Comparison of ENCODE assay signal across 9 cellular contexts in genomic region chr3:172137287-172138030, GRCh38.
DNase-seq lines count a peak whose midpoint lies in the region; ATAC-seq and TF ChIP-seq lines count a peak whose summit lies in the region.
"Had no signal": no experiment of that assay in that cellular context is flagged by ENCODE, and none has a peak within 500 bp of the region (broad histone marks: within the 10 kb centered on the region; RNA-seq: fewer than 3 reads in every experiment).

No MANE protein-coding gene starts in this region.

- H3K4me3 ChIP-seq in GM23338 (no peak overlapping the region), cardiac muscle cell (no peak overlapping the region)

- CTCF ChIA-PET in activated CD4-positive, alpha-beta memory T cell treated with anti-CD3 and anti-CD28 coated beads for 36 hours (lab: Charles Lee), result interaction anchor here (0.6 kb wide), 1 partner anchor 129 kb away, joined by 3 read pairs; no protein-coding TSS in a partner anchor

- no peak for DNase-seq in GM23338 (ENCODE audit: low spot score)
- no peak for DNase-seq in activated CD4-positive, alpha-beta memory T cell treated with anti-CD3 and anti-CD28 coated beads for 36 hours
- DNase-seq in cardiac muscle cell (ENCODE audit: low read depth in 1 of 2, low spot score in 1 of 2), result peak in 1 of 2 donors; percentile 65
- no peak for DNase-seq in sciatic nerve (ENCODE audit: low spot score)
- no peak for DNase-seq in RKO (ENCODE audit: low spot score)
- no peak for DNase-seq in mucosa of gallbladder (ENCODE audit: low spot score)
- no peak for DNase-seq in SW480 (ENCODE audit: low spot score)
- DNase-seq: NCI-H1436 had no signal

- no peaks in the 10 kb centered on the region for H3K9me3 ChIP-seq in cardiac muscle cell (ENCODE audit: low read depth)

- H3K36me3 Mint-ChIP-seq in GM23338 (ENCODE audit: low read depth), result peaks cover 28% of the 10 kb centered on the region
- H3K36me3 Mint-ChIP-seq in activated CD4-positive, alpha-beta memory T cell treated with anti-CD3 and anti-CD28 coated beads for 36 hours, result peaks cover 4% of the 10 kb centered on the region

- H3K27ac Mint-ChIP-seq in GM23338, result peak overlapping the region; percentile 92
- H3K27ac Mint-ChIP-seq in activated CD4-positive, alpha-beta memory T cell treated with anti-CD3 and anti-CD28 coated beads for 36 hours, result peak overlapping the region; percentile 38

- peak overlapping the region; percentile 64 for H3K4me2 ChIP-seq in GM23338

- ATAC-seq in GM23338, result no peak
- ATAC-seq in sciatic nerve, result peak; percentile 27
- no peak for ATAC-seq in GM21786 (IDR thresholded peaks at IDR 0.05; ENCODE audit: unreplicated experiment)

- peaks cover 78% of the 10 kb centered on the region for H3K4me1 Mint-ChIP-seq in GM23338
- peaks cover 65% of the 10 kb centered on the region for H3K4me1 Mint-ChIP-seq in activated CD4-positive, alpha-beta memory T cell treated with anti-CD3 and anti-CD28 coated beads for 36 hours (ENCODE audit: low read depth)

- peaks cover 40% of the 10 kb centered on the region for H3K79me2 ChIP-seq in GM23338 (replicated peaks; ENCODE audit: insufficient read depth)

- H3F3A ChIP-seq in GM23338 (replicated peaks; ENCODE audit: low read depth), result peaks cover 7% of the 10 kb centered on the region; the same call in 1 of the 2 replicates

- intact Hi-C loops in activated CD4-positive, alpha-beta memory T cell treated with anti-CD3 and anti-CD28 coated beads for 36 hours (cut with micrococcal nuclease), result loop anchor here (1.0 to 10.0 kb wide), 7 partner anchors 7 to 617 kb away; partner anchors contain the start of genes ECT2 and FNDC3B
- intact Hi-C loops in sciatic nerve (cut with DNase I), result no loop called here

- no peaks in the 10 kb centered on the region for H3K9me3 Mint-ChIP-seq in GM23338
- H3K9me3 Mint-ChIP-seq in activated CD4-positive, alpha-beta memory T cell treated with anti-CD3 and anti-CD28 coated beads for 36 hours, result no peaks in the 10 kb centered on the region

- H3K4me1 ChIP-seq in GM23338 (ENCODE audit: insufficient read depth) (peaks cover 87% of the 10 kb centered on the region), cardiac muscle cell (ENCODE audit: low read depth) (peaks cover 48% of the 10 kb centered on the region)

- H3K27ac ChIP-seq in GM23338 (ENCODE audit: low read depth) (peak overlapping the region; percentile 83), cardiac muscle cell (peak overlapping the region; percentile 46)

- H3K27me3 ChIP-seq in GM23338 (ENCODE audit: insufficient read depth) (no peaks in the 10 kb centered on the region), cardiac muscle cell (no peaks in the 10 kb centered on the region)

- no peak overlapping the region for H2AFZ ChIP-seq in GM23338

- no peaks in the 10 kb centered on the region for H4K20me1 ChIP-seq in GM23338 (replicated peaks; ENCODE audit: insufficient read depth)

- TF ChIP-seq CTCF in GM23338 (conservative IDR thresholded peaks at IDR 0.05; ENCODE audit: low read depth in 2 of 2), result no peak
- TF ChIP-seq CTCF in cardiac muscle cell (IDR thresholded peaks at IDR 0.05; ENCODE audit: low read depth, low read length), result no peak

- H3K27me3 Mint-ChIP-seq in GM23338 (ENCODE audit: insufficient read depth, low read depth, poor library complexity), result no peaks in the 10 kb centered on the region
- no peaks in the 10 kb centered on the region for H3K27me3 Mint-ChIP-seq in activated CD4-positive, alpha-beta memory T cell treated with anti-CD3 and anti-CD28 coated beads for 36 hours

- H3K36me3 ChIP-seq in GM23338 (ENCODE audit: insufficient read depth) (no peaks in the 10 kb centered on the region), cardiac muscle cell (no peaks in the 10 kb centered on the region)

- POLR2A ChIA-PET in activated CD4-positive, alpha-beta memory T cell treated with anti-CD3 and anti-CD28 coated beads for 36 hours (lab: Charles Lee), result interaction anchor here (1.3 to 1.5 kb wide), 2 partner anchors 17 to 29 kb away, joined by 3 to 5 read pairs; no protein-coding TSS in a partner anchor

- no peaks in the 10 kb centered on the region for H3K9me2 ChIP-seq in GM23338 (ENCODE audit: insufficient read depth)

- H3K4me3 Mint-ChIP-seq in GM23338, result no peak overlapping the region
- H3K4me3 Mint-ChIP-seq in activated CD4-positive, alpha-beta memory T cell treated with anti-CD3 and anti-CD28 coated beads for 36 hours, result no peak overlapping the region

TF ChIP-seq in GM23338, 12 proteins besides CTCF, POLR2A, EP300 and RAD21 (continues in another document):
- TF ChIP-seq ZNF114 (CRISPR knock-in tag; IDR thresholded peaks at IDR 0.05) (no peak), REST (IDR thresholded peaks at IDR 0.05; ENCODE audit: unreplicated experiment) (no peak), STAT1 (IDR thresholded peaks at IDR 0.05; ENCODE audit: unreplicated experiment) (no peak), CREB1 (CRISPR knock-in tag; IDR thresholded peaks at IDR 0.05; ENCODE audit: low read depth) (no peak), ZNF331 (CRISPR knock-in tag; IDR thresholded peaks at IDR 0.05; ENCODE audit: low read depth) (no peak), JUNB (IDR thresholded peaks at IDR 0.05; ENCODE audit: unreplicated experiment) (no peak), POLR2AphosphoS5 (IDR thresholded peaks at IDR 0.05; ENCODE audit: low read depth) (no peak), EZH2 (IDR thresholded peaks at IDR 0.05; ENCODE audit: low read depth, unreplicated experiment) (no peak), ETS1 (IDR thresholded peaks at IDR 0.05) (no peak), NANOG (IDR thresholded peaks at IDR 0.05; ENCODE audit: borderline replicate concordance) (no peak), EZH2phosphoT487 (IDR thresholded peaks at IDR 0.05; ENCODE audit: unreplicated experiment) (no peak)
